Comparison of ENCODE assay signal across 8 cellular contexts in genomic region chr3:197554562-197555280, GRCh38. TPM values are rescaled to one million over a fixed set of nuclear protein-coding genes. Genes with fewer than 3 reads are reported as not detected.
DNase-seq lines count a peak whose midpoint lies in the region; TF ChIP-seq lines count a peak whose summit lies in the region.

No MANE protein-coding gene starts in this region.

- DNase-seq in GM10248 (ENCODE audit: extremely low spot score) (peak; percentile 98), HFFc6 (peak; percentile 92), NB4 (ENCODE audit: low read depth) (peak; percentile 98), SK-N-DZ (ENCODE audit: low spot score) (peak; percentile 99), glomerular endothelial cell (ENCODE audit: extremely low read depth, low read depth, low spot score) (peak; percentile 69), occipital lobe (lab: John Stamatoyannopoulos, UW) (peak; percentile 98)

- H3K36me3 Mint-ChIP-seq in HFFc6 (ENCODE audit: low read depth) = no peaks in the 10 kb centered on the region
- no peaks in the 10 kb centered on the region for H3K36me3 Mint-ChIP-seq in activated naive CD4-positive, alpha-beta T cell treated with anti-CD3 and anti-CD28 coated beads, Interleukin-2, amount 50 U/mL, for 24 hours

- peak overlapping the region; percentile 75 for H3K27ac Mint-ChIP-seq in HFFc6
- peak overlapping the region; percentile 95 for H3K27ac Mint-ChIP-seq in activated naive CD4-positive, alpha-beta T cell treated with anti-CD3 and anti-CD28 coated beads, Interleukin-2, amount 50 U/mL, for 24 hours

- H3K27me3 Mint-ChIP-seq in HFFc6 (ENCODE audit: insufficient read depth) = peaks cover 32% of the 10 kb centered on the region
- no peaks in the 10 kb centered on the region for H3K27me3 Mint-ChIP-seq in activated naive CD4-positive, alpha-beta T cell treated with anti-CD3 and anti-CD28 coated beads, Interleukin-2, amount 50 U/mL, for 24 hours

- peak overlapping the region; percentile 84 for H3K4me3 Mint-ChIP-seq in HFFc6
- H3K4me3 Mint-ChIP-seq in activated naive CD4-positive, alpha-beta T cell treated with anti-CD3 and anti-CD28 coated beads, Interleukin-2, amount 50 U/mL, for 24 hours = peak overlapping the region; percentile 92

- no peaks in the 10 kb centered on the region for H3K9me3 Mint-ChIP-seq in HFFc6
- no peaks in the 10 kb centered on the region for H3K9me3 Mint-ChIP-seq in activated naive CD4-positive, alpha-beta T cell treated with anti-CD3 and anti-CD28 coated beads, Interleukin-2, amount 50 U/mL, for 24 hours

- peaks cover 9% of the 10 kb centered on the region for H3K4me1 Mint-ChIP-seq in HFFc6 (ENCODE audit: low read depth)
- H3K4me1 Mint-ChIP-seq in activated naive CD4-positive, alpha-beta T cell treated with anti-CD3 and anti-CD28 coated beads, Interleukin-2, amount 50 U/mL, for 24 hours = peaks cover 29% of the 10 kb centered on the region

- peak; percentile 72 for TF ChIP-seq POLR2A in NB4 (IDR thresholded peaks at IDR 0.05; ENCODE audit: extremely low read depth, insufficient read length)

- H3K4me3 ChIP-seq in NB4 (ENCODE audit: low read depth, low read length) = peak overlapping the region; percentile 80

- TF ChIP-seq CTCF in GM10248 (IDR thresholded peaks at IDR 0.05; ENCODE audit: control extremely low read depth, extremely low read depth, low read depth, missing control alignments) (peak; percentile 54), HFFc6 (IDR thresholded peaks at IDR 0.05) (peak; percentile 75), NB4 (IDR thresholded peaks at IDR 0.05; ENCODE audit: low read depth, low read length) (peak; percentile 30)

- H3K27ac ChIP-seq in temporal lobe (ENCODE audit: low read depth, low read length) = peak overlapping the region; percentile 98

- POLR2A ChIA-PET in GM10248 (lab: Yijun Ruan, JAX) = no interaction called here

- CTCF ChIA-PET in GM10248 (lab: Yijun Ruan, JAX) = interaction anchor here (0.9 to 1.5 kb wide), 3 partner anchors 10 to 44 kb away, joined by 3 to 4 read pairs (median 4); no protein-coding TSS in a partner anchor

RNA-seq across cellular contexts. Expression of gene BDH1, which starts 1.0 kb away (rescaled TPM):
- 1 to 10 TPM in 5 of 6 experiments, under 1 TPM in 1; 0.87 to 1.5 (median 1.2) TPM for total RNA-seq in HFFc6 (2021; fragmentation: NEBNext Ultra II Directional; extraction: Animal tissue kit (Norgen Biotek cat#: 25700))
- 36.4 and 40.1 TPM in 2 replicates for polyA plus RNA-seq in SK-N-DZ (2014; cell fraction: cytosol; rRNA removed)
- polyA plus RNA-seq in SK-N-DZ (2014; cell fraction: nucleus; rRNA removed) = 57.0 and 76.4 TPM in 2 replicates
- total RNA-seq in glomerular endothelial cell = 4.7 and 8.8 TPM in 2 replicates
- total RNA-seq in occipital lobe = 10.8 TPM
- 10.3 TPM for total RNA-seq in temporal lobe

Comparison
In these comparisons a context has a peak if more than half of its experiments do, and no peak if none do; other contexts are left out.
1. Peak in every context shown above with its lines: DNase-seq, H3K4me3 ChIP-seq and H3K27ac ChIP-seq.